Comparison of ENCODE assay signal across 8 cellular contexts in the genomic region with DNA sequence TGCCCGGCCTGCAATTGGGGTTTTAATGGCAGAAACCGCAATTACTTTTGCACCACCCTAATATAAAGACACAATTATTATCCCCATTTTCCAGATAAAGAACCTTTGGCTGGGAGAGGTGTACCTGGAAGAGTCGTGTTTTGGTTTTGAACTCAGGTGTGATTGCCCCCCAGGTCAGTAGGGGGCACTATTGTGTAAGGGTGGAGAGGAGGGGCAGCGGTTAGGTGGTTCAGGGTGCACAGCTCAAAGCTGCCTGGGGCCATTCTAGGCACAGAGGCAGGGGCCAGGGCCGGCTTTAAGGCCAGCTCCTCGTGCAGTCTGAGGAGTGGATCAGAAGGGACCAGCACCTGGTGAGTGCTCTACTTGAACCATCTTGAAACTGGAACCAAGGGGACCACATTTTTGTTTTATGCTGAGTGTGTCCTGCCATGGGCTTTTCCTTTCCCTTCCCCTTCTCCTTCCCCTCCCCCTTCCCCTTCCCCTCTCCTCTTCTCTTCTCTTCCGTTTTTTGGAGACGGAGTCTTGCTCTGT. TPM values are rescaled to one million over a fixed set of nuclear protein-coding genes. Genes with fewer than 3 reads are reported as not detected.
DNase-seq lines count a peak whose midpoint lies in the region; ATAC-seq, FAIRE-seq and TF ChIP-seq lines count a peak whose summit lies in the region.

No MANE protein-coding gene starts in this region.

- no peaks in the 10 kb centered on the region for H3K23me2 ChIP-seq in H1 (ENCODE audit: low read depth, low read length)

- H4K5ac ChIP-seq in H1 (ENCODE audit: insufficient read length, low read depth, low read length) = peak overlapping the region; percentile 39

- in situ Hi-C loops in GM13976 (cut with MboI; ENCODE audit: low sequenced_read_pairs, unreplicated experiment) = no loop called here

- peaks cover 0 to 2% (median under 1%) of the 10 kb centered on the region in 4 experiments; a peak in 4 of 7 replicates for H3K4me1 ChIP-seq in H1 (replicated peaks in 1 of 4; ENCODE audit: control insufficient read depth in 3 of 4, insufficient read depth in 4 of 4, low read length in 3 of 4)

- FAIRE-seq in H1 (lab: Jason Lieb, UNC) = peak; percentile 82

- WGBS in H1 (ENCODE audit: extremely low coverage in 1 of 2, insufficient coverage in 1 of 2, insufficient read length in 1 of 2, insufficient replicate concordance in 2 of 2, low coverage in 1 of 2, low lambda C conversion rate in 2 of 2, missing lambda C conversion rate in 1 of 2), 2 experiments = 15% methylated on average over 5 of the region's 8 CpGs; no CpG with 5 or more reads in 1 of the 2 experiments

- H3K27ac ChIP-seq in H1 (ENCODE audit: low read depth, low read length) = no peak overlapping the region

- TF ChIP-seq CTCF in AG09309 (IDR thresholded peaks at IDR 0.05; ENCODE audit: control insufficient read depth, insufficient read depth, low read depth, low read length, missing control alignments) (peak; percentile 86), GM13976 (IDR thresholded peaks at IDR 0.05; ENCODE audit: borderline replicate concordance, control extremely low read depth, extremely low read depth, insufficient read depth, missing control alignments) (peak; percentile 85), H1 (IDR thresholded peaks at IDR 0.05; ENCODE audit: control extremely low read depth in 1 of 3, insufficient read depth in 1 of 3, low read depth in 1 of 3, low read length in 3 of 3) (peak; percentile 88 to 98 (median 94)), nephron progenitor cell (IDR thresholded peaks at IDR 0.05) (peak; percentile 69)

- H3K18ac ChIP-seq in H1 (ENCODE audit: extremely low read depth, low read length) = no peak overlapping the region

- H3K56ac ChIP-seq in H1 (replicated peaks; ENCODE audit: insufficient read length, low read depth, low read length) = peak overlapping the region; percentile 77

- H3K4me3 Mint-ChIP-seq in nephron progenitor cell = no peak overlapping the region

- no peak overlapping the region for H2BK20ac ChIP-seq in H1 (ENCODE audit: low read length)

- 0 out of 2 replicates have a peak overlapping the region, but pooled peaks have one; percentile 44 for H2BK5ac ChIP-seq in H1 (ENCODE audit: low read depth, low read length)

- H3K4me2 ChIP-seq in H1 (ENCODE audit: insufficient read depth in 1 of 2, low read depth in 2 of 2, low read length in 2 of 2) = peak overlapping the region in 1 of 2 experiments; percentile 48; a peak in 2 of 4 replicates

- H3K14ac ChIP-seq in H1 (ENCODE audit: insufficient read length) = no peak overlapping the region

- peak overlapping the region; percentile 78 for H2BK120ac ChIP-seq in H1 (replicated peaks; ENCODE audit: low read depth, low read length)

- no peaks in the 10 kb centered on the region for H3K9me3 ChIP-seq in H1 (ENCODE audit: insufficient read depth in 2 of 2, low read depth in 1 of 2, low read length in 1 of 2)

- no peak overlapping the region for H2BK12ac ChIP-seq in H1 (ENCODE audit: low read depth, low read length)

- no peak for ATAC-seq in HG02763 (IDR thresholded peaks at IDR 0.05; ENCODE audit: unreplicated experiment)

- no peaks in the 10 kb centered on the region for H4K20me1 ChIP-seq in H1 (replicated peaks in 1 of 2; ENCODE audit: control insufficient read depth in 1 of 2, insufficient read depth in 2 of 2, low read length in 2 of 2)

- no peaks in the 10 kb centered on the region; a peak in 1 of 7 replicates for H3K27me3 ChIP-seq in H1 (replicated peaks in 1 of 4; ENCODE audit: control insufficient read depth in 3 of 4, extremely low read depth in 1 of 4, insufficient read depth in 3 of 4, low read length in 3 of 4)

- H3K4me3 ChIP-seq in AG09309 (ENCODE audit: control insufficient read depth, low read depth, low read length) (no peak overlapping the region), H1 (ENCODE audit: extremely low read depth in 1 of 4, insufficient read depth in 2 of 4, low read depth in 3 of 4, low read length in 4 of 4) (peak overlapping the region in 1 of 4 experiments; percentile 29; a peak in 1 of 8 replicates)

- no peak overlapping the region for H3K4ac ChIP-seq in H1 (replicated peaks; ENCODE audit: insufficient read length, low read depth, low read length)

- TF ChIP-seq RAD21 in H1 (IDR thresholded peaks at IDR 0.05 in 1 of 2, conservative IDR thresholded peaks at IDR 0.05 in 1 of 2; ENCODE audit: low read depth in 2 of 2, low read length in 2 of 2) = peak; percentile 96 to 98

- no peak for DNase-seq in AG09309 (ENCODE audit: low read depth)
- DNase-seq in GM13976 (ENCODE audit: low spot score) = peak; percentile 88
- DNase-seq in NCI-H748 (lab: John Stamatoyannopoulos, UW; ENCODE audit: unreplicated experiment) = peak; percentile 77
- peak; percentile 72 to 75 for DNase-seq in activated CD4-positive, alpha-beta T cell treated with anti-CD3 and anti-CD28 coated beads, Interleukin-2, amount 50 U/mL, for 4 hours
- DNase-seq in H1 (ENCODE audit: low read depth in 1 of 2, low spot score in 2 of 2) = peak in 1 of 2 experiments; percentile 95
- DNase-seq in nephron progenitor cell = peak; percentile 62
- no peak for DNase-seq in GOT3 (lab: John Stamatoyannopoulos, UW)

- peaks cover 31% of the 10 kb centered on the region for H3K4me1 Mint-ChIP-seq in nephron progenitor cell

- TF ChIP-seq POLR2A in H1 (IDR thresholded peaks at IDR 0.05; ENCODE audit: control extremely low read depth in 1 of 2, low read depth in 2 of 2, low read length in 2 of 2) = no peak

- peak overlapping the region; percentile 58; the same call in 1 of the 2 replicates for H2AFZ ChIP-seq in H1 (ENCODE audit: low read length)

- TF ChIP-seq EP300 in H1 (IDR thresholded peaks at IDR 0.05; ENCODE audit: borderline replicate concordance in 1 of 2, low read depth in 2 of 2, low read length in 2 of 2) = no peak

- POLR2A ChIA-PET in H1 (lab: Charles Lee; ENCODE audit: partially characterized antibody) = interaction anchor here (0.5 to 4.2 kb wide), 5 partner anchors 18 to 543 kb away, joined by 3 to 18 read pairs (median 6); partner anchors contain the start of gene RPL13A

- H4K8ac ChIP-seq in H1 (ENCODE audit: extremely low read depth, insufficient read depth, low read length) = no peak overlapping the region

- peaks cover 5% of the 10 kb centered on the region for H3K27me3 Mint-ChIP-seq in nephron progenitor cell (ENCODE audit: low read depth, poor library complexity)

- H3K79me1 ChIP-seq in H1 (ENCODE audit: low read depth, low read length) = no peaks in the 10 kb centered on the region

- CTCF ChIA-PET in H1 (lab: Charles Lee; ENCODE audit: partially characterized antibody) = interaction anchor here (0.6 to 3.4 kb wide), 17 partner anchors 14 to 176 kb away, joined by 3 to 19 read pairs (median 4); partner anchors contain the start of gene PRRG2

- no peaks in the 10 kb centered on the region for H3K79me2 ChIP-seq in H1 (ENCODE audit: control insufficient read depth in 1 of 2, insufficient read depth in 2 of 2, low read length in 2 of 2)

- H4K91ac ChIP-seq in H1 (replicated peaks; ENCODE audit: insufficient read length, low read length) = peak overlapping the region; percentile 85

- H2BK15ac ChIP-seq in H1 (ENCODE audit: low read length) = no peak overlapping the region

- H3K9me3 Mint-ChIP-seq in nephron progenitor cell = no peaks in the 10 kb centered on the region

- H3K27ac Mint-ChIP-seq in nephron progenitor cell = no peak overlapping the region

- no peaks in the 10 kb centered on the region for H3K36me3 Mint-ChIP-seq in nephron progenitor cell (ENCODE audit: low read depth)

- no peak overlapping the region for H2AK5ac ChIP-seq in H1 (ENCODE audit: low read depth, low read length)

- H3K9ac ChIP-seq in H1 (replicated peaks in 1 of 4; ENCODE audit: extremely low read depth in 1 of 4, low read depth in 3 of 4, low read length in 3 of 4) = no peak overlapping the region

- no peaks in the 10 kb centered on the region for H3K36me3 ChIP-seq in H1 (ENCODE audit: control insufficient read depth in 2 of 4, insufficient read depth in 4 of 4, low read length in 3 of 4)

- H3K23ac ChIP-seq in H1 (ENCODE audit: insufficient read length) = no peak overlapping the region

RNA-seq across cellular contexts. Expression of gene FCGRT, which starts 5.8 kb away (rescaled TPM):
- 43.4 and 46.5 TPM in 2 replicates for total RNA-seq in H1 (2021; fragmentation: NEBNext Ultra II Directional; extraction: Animal tissue kit (Norgen Biotek cat#: 25700))
- polyA plus RNA-seq in H1 (2011; rRNA removed) = 41.2 and 66.7 TPM in 2 replicates
- 29.0 TPM for polyA plus RNA-seq in H1 (2011; cell fraction: cytosol; rRNA removed)
- 104 TPM for polyA plus RNA-seq in H1 (2011; cell fraction: nucleus; rRNA removed)
- polyA plus RNA-seq in H1 (2012, experiment 1 of 2) = 31.3 to 51.7 TPM (median 47.2 TPM) in 4 replicates
- 38.5 TPM for polyA plus RNA-seq in H1 (2012, experiment 2 of 2)
- 52.8 TPM for polyA plus RNA-seq in H1 (2013, experiment 1 of 2)
- 53.7 TPM for polyA plus RNA-seq in H1 (2013, experiment 2 of 2)
- polyA minus RNA-seq in H1 (2011; rRNA and poly(A)+ RNA removed) = 12.9 and 13.9 TPM in 2 replicates
- polyA minus RNA-seq in H1 (2011; cell fraction: cytosol; rRNA and poly(A)+ RNA removed) = 15.7 TPM
- polyA minus RNA-seq in H1 (2011; cell fraction: nucleus; rRNA and poly(A)+ RNA removed) = 12.3 TPM

RNA-seq across cellular contexts. Expression of gene RPS11, which starts 10.4 kb away (rescaled TPM):
- total RNA-seq in H1 (2021; fragmentation: NEBNext Ultra II Directional; extraction: Animal tissue kit (Norgen Biotek cat#: 25700)) = 2,240 and 2,296 TPM in 2 replicates
- polyA plus RNA-seq in H1 (2011; rRNA removed) = 4,988 and 6,072 TPM in 2 replicates
- polyA plus RNA-seq in H1 (2011; cell fraction: cytosol; rRNA removed) = 7,346 TPM
- 2,598 TPM for polyA plus RNA-seq in H1 (2011; cell fraction: nucleus; rRNA removed)
- polyA plus RNA-seq in H1 (2012, experiment 1 of 2) = 4,049 to 4,786 TPM (median 4,319 TPM) in 4 replicates
- 6,913 TPM for polyA plus RNA-seq in H1 (2012, experiment 2 of 2)
- 3,607 TPM for polyA plus RNA-seq in H1 (2013, experiment 1 of 2)
- polyA plus RNA-seq in H1 (2013, experiment 2 of 2) = 3,607 TPM
- polyA minus RNA-seq in H1 (2011; rRNA and poly(A)+ RNA removed) = 1,118 and 1,125 TPM in 2 replicates
- 628 TPM for polyA minus RNA-seq in H1 (2011; cell fraction: cytosol; rRNA and poly(A)+ RNA removed)
- 876 TPM for polyA minus RNA-seq in H1 (2011; cell fraction: nucleus; rRNA and poly(A)+ RNA removed)

RNA-seq across cellular contexts. Expression of gene RPL13A, which starts 19.2 kb away (rescaled TPM):
- 3,305 and 3,520 TPM in 2 replicates for total RNA-seq in H1 (2021; fragmentation: NEBNext Ultra II Directional; extraction: Animal tissue kit (Norgen Biotek cat#: 25700))
- 8,501 and 8,868 TPM in 2 replicates for polyA plus RNA-seq in H1 (2011; rRNA removed)
- 6,473 TPM for polyA plus RNA-seq in H1 (2011; cell fraction: cytosol; rRNA removed)
- polyA plus RNA-seq in H1 (2011; cell fraction: nucleus; rRNA removed) = 8,490 TPM
- polyA plus RNA-seq in H1 (2012, experiment 1 of 2) = 3,636 to 6,700 TPM (median 4,913 TPM) in 4 replicates
- 4,417 TPM for polyA plus RNA-seq in H1 (2012, experiment 2 of 2)
- polyA plus RNA-seq in H1 (2013, experiment 1 of 2) = 5,169 TPM
- polyA plus RNA-seq in H1 (2013, experiment 2 of 2) = 4,987 TPM
- polyA minus RNA-seq in H1 (2011; rRNA and poly(A)+ RNA removed) = 1,061 and 1,192 TPM in 2 replicates
- polyA minus RNA-seq in H1 (2011; cell fraction: cytosol; rRNA and poly(A)+ RNA removed) = 1,493 TPM
- polyA minus RNA-seq in H1 (2011; cell fraction: nucleus; rRNA and poly(A)+ RNA removed) = 3,411 TPM

RNA-seq across cellular contexts. Expression of gene RCN3, which starts 21.2 kb away (rescaled TPM):
- 18.9 and 19.5 TPM in 2 replicates for total RNA-seq in H1 (2021; fragmentation: NEBNext Ultra II Directional; extraction: Animal tissue kit (Norgen Biotek cat#: 25700))
- 5.8 and 9.4 TPM in 2 replicates for polyA plus RNA-seq in H1 (2011; rRNA removed)
- 4.5 TPM for polyA plus RNA-seq in H1 (2011; cell fraction: cytosol; rRNA removed)
- 12.0 TPM for polyA plus RNA-seq in H1 (2011; cell fraction: nucleus; rRNA removed)
- 7.5 to 13.8 TPM (median 11.7 TPM) in 4 replicates for polyA plus RNA-seq in H1 (2012, experiment 1 of 2)
- 13.0 TPM for polyA plus RNA-seq in H1 (2012, experiment 2 of 2)
- polyA plus RNA-seq in H1 (2013, experiment 1 of 2) = 24.8 TPM
- polyA plus RNA-seq in H1 (2013, experiment 2 of 2) = 27.4 TPM
- 0.69 and 0.83 TPM in 2 replicates for polyA minus RNA-seq in H1 (2011; rRNA and poly(A)+ RNA removed)
- 1.9 TPM for polyA minus RNA-seq in H1 (2011; cell fraction: cytosol; rRNA and poly(A)+ RNA removed)
- 3.3 TPM for polyA minus RNA-seq in H1 (2011; cell fraction: nucleus; rRNA and poly(A)+ RNA removed)

RNA-seq across cellular contexts. Expression of gene FLT3LG, which starts 32.6 kb away (rescaled TPM):
- 1.6 and 2.6 TPM in 2 replicates for total RNA-seq in H1 (2021; fragmentation: NEBNext Ultra II Directional; extraction: Animal tissue kit (Norgen Biotek cat#: 25700))
- 3.2 and 3.9 TPM in 2 replicates for polyA plus RNA-seq in H1 (2011; rRNA removed)
- polyA plus RNA-seq in H1 (2011; cell fraction: cytosol; rRNA removed) = 2.1 TPM
- 2.8 TPM for polyA plus RNA-seq in H1 (2011; cell fraction: nucleus; rRNA removed)
- polyA plus RNA-seq in H1 (2012, experiment 1 of 2) = 1.8 to 3.5 TPM (median 2.2 TPM) in 4 replicates
- polyA plus RNA-seq in H1 (2012, experiment 2 of 2) = 2.4 TPM
- polyA plus RNA-seq in H1 (2013, experiment 1 of 2) = 2.3 TPM
- polyA plus RNA-seq in H1 (2013, experiment 2 of 2) = 2.1 TPM
- polyA minus RNA-seq in H1 (2011; rRNA and poly(A)+ RNA removed) = 0.39 TPM in 1 of 2 replicates, not detected in the other
- polyA minus RNA-seq in H1 (2011; cell fraction: cytosol; rRNA and poly(A)+ RNA removed) = not detected
- not detected for polyA minus RNA-seq in H1 (2011; cell fraction: nucleus; rRNA and poly(A)+ RNA removed)

Comparison
In these comparisons a context has a peak if more than half of its experiments do, and no peak if none do; other contexts are left out.
1. DNase-seq: peak in GM13976 (single experiment), NCI-H748 (single experiment), activated CD4-positive, alpha-beta T cell treated with anti-CD3 and anti-CD28 coated beads, Interleukin-2, amount 50 U/mL, for 4 hours (2 of 2) and nephron progenitor cell (single experiment); none in AG09309 (single experiment) and GOT3 (single experiment).
2. Peak in every context shown above with its lines, with median percentiles within 50 percentile points of each other: CTCF ChIP-seq.